18 cellular contexts compared by ENCODE assay signal in genomic region chr2:1571477-1572417, GRCh38.
"Had no signal": no experiment of that assay in that cellular context is flagged by ENCODE, and none has a peak within 500 bp of the region (broad histone marks: within the 10 kb centered on the region; RNA-seq: fewer than 3 reads in every experiment).

No MANE protein-coding gene starts in this region.

- H3K4me1 ChIP-seq: foreskin keratinocyte, thyroid gland had no signal

- H3K4me3 Mint-ChIP-seq: activated CD4-positive, alpha-beta memory T cell treated with anti-CD3 and anti-CD28 coated beads for 36 hours; activated CD4-positive, alpha-beta T cell treated with anti-CD3 and anti-CD28 coated beads for 36 hours; activated naive CD8-positive, alpha-beta T cell treated with anti-CD3 and anti-CD28 coated beads, Interleukin-2, amount 10 ng/mL, durations not matched to agents 7 days and 5 days; brain; stimulated activated naive B cell treated with anti-CD40 and anti-IgM and Interleukin-4, amounts not matched to agents 10 μg/mL and 1 μg/mL and 100 μg/mL, for 72 hours had no signal

- H3K9me3 ChIP-seq: thyroid gland had no signal

- H3K27me3 ChIP-seq: thyroid gland had no signal

- H3K27ac ChIP-seq: dorsolateral prefrontal cortex, epithelial cell of prostate, foreskin keratinocyte, thyroid gland, WERI-Rb-1 had no signal

- H3K36me3 Mint-ChIP-seq: activated CD4-positive, alpha-beta memory T cell treated with anti-CD3 and anti-CD28 coated beads for 36 hours; activated naive CD8-positive, alpha-beta T cell treated with anti-CD3 and anti-CD28 coated beads, Interleukin-2, amount 10 ng/mL, durations not matched to agents 7 days and 5 days; brain had no signal

- H3K36me3 ChIP-seq: thyroid gland, WERI-Rb-1 had no signal

- H3K27ac Mint-ChIP-seq: activated CD4-positive, alpha-beta memory T cell treated with anti-CD3 and anti-CD28 coated beads for 36 hours; activated CD4-positive, alpha-beta T cell treated with anti-CD3 and anti-CD28 coated beads for 36 hours; activated naive CD8-positive, alpha-beta T cell treated with anti-CD3 and anti-CD28 coated beads, Interleukin-2, amount 10 ng/mL, durations not matched to agents 7 days and 5 days; brain; progenitor cell of endocrine pancreas; stimulated activated naive B cell treated with anti-CD40 and anti-IgM and Interleukin-4, amounts not matched to agents 10 μg/mL and 1 μg/mL and 100 μg/mL, for 72 hours had no signal

- DNase-seq: activated CD4-positive, alpha-beta memory T cell treated with anti-CD3 and anti-CD28 coated beads for 36 hours; activated CD4-positive, alpha-beta T cell treated with anti-CD3 and anti-CD28 coated beads for 36 hours; activated naive CD4-positive, alpha-beta T cell; activated naive CD8-positive, alpha-beta T cell treated with anti-CD3 and anti-CD28 coated beads, Interleukin-2, amount 10 ng/mL, durations not matched to agents 7 days and 5 days; central memory CD4-positive, alpha-beta T cell; foreskin keratinocyte; hypothalamus; mammary epithelial cell; occipital lobe; stimulated activated naive B cell treated with anti-CD40 and anti-IgM and Interleukin-4, amounts not matched to agents 10 μg/mL and 1 μg/mL and 100 μg/mL, for 72 hours; SW 1271; T-helper 2 cell; thyroid gland; WERI-Rb-1 had no signal

- ATAC-seq: activated CD4-positive, alpha-beta T cell treated with anti-CD3 and anti-CD28 coated beads for 36 hours; foreskin keratinocyte; stimulated activated naive B cell treated with anti-CD40 and anti-IgM and Interleukin-4, amounts not matched to agents 10 μg/mL and 1 μg/mL and 100 μg/mL, for 72 hours had no signal

- H3K4me3 ChIP-seq: dorsolateral prefrontal cortex, thyroid gland had no signal

- H3K4me1 Mint-ChIP-seq: activated CD4-positive, alpha-beta T cell treated with anti-CD3 and anti-CD28 coated beads for 36 hours; activated naive CD8-positive, alpha-beta T cell treated with anti-CD3 and anti-CD28 coated beads, Interleukin-2, amount 10 ng/mL, durations not matched to agents 7 days and 5 days; brain had no signal
